Comparison of ENCODE assay signal across 16 cellular contexts in genomic region chr6:144165784-144166183, GRCh38. TPM values are rescaled to one million over a fixed set of nuclear protein-coding genes. Genes with fewer than 3 reads are reported as not detected.
DNase-seq lines count a peak whose midpoint lies in the region; ATAC-seq, FAIRE-seq and TF ChIP-seq lines count a peak whose summit lies in the region.
"Had no signal": no experiment of that assay in that cellular context is flagged by ENCODE, and none has a peak within 500 bp of the region (broad histone marks: within the 10 kb centered on the region; RNA-seq: fewer than 3 reads in every experiment).

No MANE protein-coding gene starts in this region.

- H3K4me1 ChIP-seq in left lung (peaks cover 0 to 50% of the 10 kb centered on the region in 2 donors), upper lobe of right lung (peaks cover under 1% of the 10 kb centered on the region), suprapubic skin (no peaks in the 10 kb centered on the region)
- H3K4me1 ChIP-seq: BE2C had no signal

- no peak for TF ChIP-seq EP300 in suprapubic skin (IDR thresholded peaks at IDR 0.05)

- H3K9me3 ChIP-seq in left lung (no peaks in the 10 kb centered on the region), upper lobe of right lung (no peaks in the 10 kb centered on the region), suprapubic skin (no peaks in the 10 kb centered on the region)
- H3K9me3 ChIP-seq: BE2C had no signal

- DNase-seq in CD1c-positive myeloid dendritic cell (ENCODE audit: extremely low spot score) (peak; percentile 39), GM19239 (ENCODE audit: insufficient read length, low spot score) (no peak), left lung (no peak), upper lobe of right lung (no peak), suprapubic skin (ENCODE audit: low spot score in 2 of 2) (no peak)
- DNase-seq in NK-92 treated with Interleukin-12 subunit alpha and Interleukin-12 subunit beta, amount 100 ng/mL, for 24 hours (lab: John Stamatoyannopoulos, UW) = no peak
- DNase-seq: ACHN; BE2C; C1 segment of cervical spinal cord; CD4-positive, alpha-beta T cell; DMS153; DMS79; GDM1; H9 had no signal

- no peaks in the 10 kb centered on the region for H3K27me3 ChIP-seq in left lung
- H3K27me3 ChIP-seq in upper lobe of right lung = no peaks in the 10 kb centered on the region
- no peaks in the 10 kb centered on the region for H3K27me3 ChIP-seq in suprapubic skin

- WGBS in suprapubic skin = 93% methylated on average over 5 of the region's 5 CpGs

- intact Hi-C loops in left lung (cut with DNase I) = no loop called here
- intact Hi-C loops in upper lobe of right lung (cut with DNase I) = no loop called here

- H3K36me3 ChIP-seq in left lung = peaks cover 0 to 29% of the 10 kb centered on the region in 2 donors
- peaks cover 15% of the 10 kb centered on the region for H3K36me3 ChIP-seq in upper lobe of right lung
- no peaks in the 10 kb centered on the region for H3K36me3 ChIP-seq in suprapubic skin
- H3K36me3 ChIP-seq: BE2C had no signal

- ATAC-seq in left lung = peak; percentile 64
- ATAC-seq in upper lobe of right lung = peak; percentile 65

- H3K27ac ChIP-seq in left lung = peak overlapping the region in 1 of 2 donors; percentile 4
- H3K27ac ChIP-seq in upper lobe of right lung = no peak overlapping the region
- no peak overlapping the region for H3K27ac ChIP-seq in suprapubic skin

- peak; percentile 62 for FAIRE-seq in GM19239 (lab: Jason Lieb, UNC)
- FAIRE-seq: A204.1, H1 had no signal

- no peak for TF ChIP-seq POLR2A in suprapubic skin (IDR thresholded peaks at IDR 0.05)

- TF ChIP-seq CTCF in left lung (IDR thresholded peaks at IDR 0.05) (no peak), upper lobe of right lung (IDR thresholded peaks at IDR 0.05) (no peak), suprapubic skin (IDR thresholded peaks at IDR 0.05) (no peak)

- no peak overlapping the region for H3K4me3 ChIP-seq in left lung
- H3K4me3 ChIP-seq in upper lobe of right lung = no peak overlapping the region
- no peak overlapping the region for H3K4me3 ChIP-seq in suprapubic skin

RNA-seq across cellular contexts. Expression of gene STX11, which starts 15.5 kb away (rescaled TPM):
- total RNA-seq in left lung (10 to 100 TPM; 18.2 to 31.3 TPM), upper lobe of right lung (49.6 TPM), suprapubic skin (10 to 100 TPM; 12.4 to 28.2 (median 17.3) TPM)
